Comparison of ENCODE assay signal across 1 cellular context in the genomic region with DNA sequence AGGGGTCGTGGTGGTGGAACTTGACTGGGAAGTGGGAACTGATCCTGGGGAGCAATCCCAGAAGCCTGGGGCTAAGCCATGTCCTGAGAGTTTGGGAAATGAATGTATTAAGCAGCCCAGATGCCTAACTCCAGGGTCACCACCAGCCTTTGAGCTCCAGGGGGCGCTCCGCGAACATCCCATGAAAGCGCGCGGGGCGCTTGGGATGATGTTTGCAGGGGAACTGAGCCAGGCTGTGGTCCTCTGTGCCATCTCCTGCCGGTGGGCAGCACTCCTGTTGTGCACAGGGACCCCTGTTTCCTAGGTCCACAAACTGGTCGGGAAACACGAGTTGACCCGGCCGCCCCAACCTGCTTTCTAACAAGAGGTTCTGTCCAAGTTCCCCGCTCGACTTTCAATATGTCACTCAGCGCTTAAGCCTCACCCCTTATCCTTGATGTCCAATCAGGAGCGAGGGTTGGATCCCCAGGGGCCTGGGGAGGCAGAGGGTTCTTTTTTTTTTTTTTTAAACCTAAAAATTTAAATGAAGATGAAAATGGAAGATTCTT.
TF ChIP-seq lines count a peak whose summit lies in the region.

No MANE protein-coding gene starts in this region.

TF ChIP-seq in GM12878, 131 proteins besides CTCF, POLR2A, EP300 and RAD21 (continued from another document and continues in another):
- TF ChIP-seq, protein P1, sequence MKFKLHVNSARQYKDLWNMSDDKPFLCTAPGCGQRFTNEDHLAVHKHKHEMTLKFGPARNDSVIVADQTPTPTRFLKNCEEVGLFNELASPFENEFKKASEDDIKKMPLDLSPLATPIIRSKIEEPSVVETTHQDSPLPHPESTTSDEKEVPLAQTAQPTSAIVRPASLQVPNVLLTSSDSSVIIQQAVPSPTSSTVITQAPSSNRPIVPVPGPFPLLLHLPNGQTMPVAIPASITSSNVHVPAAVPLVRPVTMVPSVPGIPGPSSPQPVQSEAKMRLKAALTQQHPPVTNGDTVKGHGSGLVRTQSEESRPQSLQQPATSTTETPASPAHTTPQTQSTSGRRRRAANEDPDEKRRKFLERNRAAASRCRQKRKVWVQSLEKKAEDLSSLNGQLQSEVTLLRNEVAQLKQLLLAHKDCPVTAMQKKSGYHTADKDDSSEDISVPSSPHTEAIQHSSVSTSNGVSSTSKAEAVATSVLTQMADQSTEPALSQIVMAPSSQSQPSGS (IDR thresholded peaks at IDR 0.05; ENCODE audit: low read length) = no peak
- TF ChIP-seq CBFB (IDR thresholded peaks at IDR 0.05; ENCODE audit: low read depth) (no peak), TCF3 (IDR thresholded peaks at IDR 0.05; ENCODE audit: borderline replicate concordance, insufficient read depth, low read depth, low read length) (no peak), BMI1 (IDR thresholded peaks at IDR 0.05; ENCODE audit: borderline replicate concordance) (no peak), TCF12 (IDR thresholded peaks at IDR 0.05; ENCODE audit: low read depth, low read length) (no peak), KAT2A (conservative IDR thresholded peaks at IDR 0.05; ENCODE audit: control insufficient read depth, low read depth, low read length) (no peak), CREB1 (IDR thresholded peaks at IDR 0.05; ENCODE audit: low read depth) (0 out of 2 replicates have a peak, but pooled peaks have one; percentile 7), SMAD1 (IDR thresholded peaks at IDR 0.05; ENCODE audit: low read depth, partially characterized antibody) (no peak), ZNF622 (IDR thresholded peaks at IDR 0.05) (no peak), SMC3 (IDR thresholded peaks at IDR 0.05; ENCODE audit: borderline replicate concordance, low read length) (peak; percentile 96), CHD2 (IDR thresholded peaks at IDR 0.05; ENCODE audit: borderline replicate concordance, low read depth, low read length) (no peak), POLR2AphosphoS2 (IDR thresholded peaks at IDR 0.05; ENCODE audit: low read depth, low read length) (no peak), MYB (IDR thresholded peaks at IDR 0.05; ENCODE audit: borderline replicate concordance, low read depth, low read length) (no peak), SMARCA5 (IDR thresholded peaks at IDR 0.05) (peak; percentile 53; the same call in 1 of the 2 replicates), EED (IDR thresholded peaks at IDR 0.05; ENCODE audit: low read depth) (peak; percentile 52; the same call in 1 of the 2 replicates), ATF7 (IDR thresholded peaks at IDR 0.05; ENCODE audit: low read depth) (peak; percentile 43; the same call in 1 of the 2 replicates), ZNF217 (IDR thresholded peaks at IDR 0.05) (no peak), ZNF384 (IDR thresholded peaks at IDR 0.05; ENCODE audit: borderline replicate concordance, low read depth, low read length) (peak; percentile 92), ZSCAN29 (IDR thresholded peaks at IDR 0.05) (no peak), RFX5 (IDR thresholded peaks at IDR 0.05; ENCODE audit: low read depth, low read length) (no peak), IKZF1 (conservative IDR thresholded peaks at IDR 0.05) (peak; percentile 73), JUND (IDR thresholded peaks at IDR 0.05; ENCODE audit: low read depth, low read length) (no peak), DPF2 (IDR thresholded peaks at IDR 0.05) (peak; percentile 64; the same call in 1 of the 2 replicates), HDGF (IDR thresholded peaks at IDR 0.05) (no peak), LARP7 (IDR thresholded peaks at IDR 0.05) (peak; percentile 58; the same call in 1 of the 2 replicates), FOXM1 (IDR thresholded peaks at IDR 0.05; ENCODE audit: low read depth, low read length) (0 out of 2 replicates have a peak, but pooled peaks have one; percentile 40), MEF2A (IDR thresholded peaks at IDR 0.05; ENCODE audit: insufficient read depth, low read depth, low read length) (0 out of 2 replicates have a peak, but pooled peaks have one; percentile 9), SUZ12 (IDR thresholded peaks at IDR 0.05; ENCODE audit: unreplicated experiment) (no peak), IRF4 (IDR thresholded peaks at IDR 0.05; ENCODE audit: low read depth, low read length) (no peak), HDAC2 (IDR thresholded peaks at IDR 0.05) (no peak), ETV6 (conservative IDR thresholded peaks at IDR 0.05 in 1 of 2, IDR thresholded peaks at IDR 0.05 in 1 of 2; ENCODE audit: borderline replicate concordance in 1 of 2, low read depth in 1 of 2) (no peak), BRCA1 (IDR thresholded peaks at IDR 0.05; ENCODE audit: low read depth, low read length) (no peak), ZNF207 (IDR thresholded peaks at IDR 0.05; ENCODE audit: borderline replicate concordance) (peak; percentile 57; the same call in 1 of the 2 replicates), CHD4 (IDR thresholded peaks at IDR 0.05) (no peak), GATAD2B (conservative IDR thresholded peaks at IDR 0.05; ENCODE audit: low read depth) (peak; percentile 22; the same call in 1 of the 2 replicates), SUPT20H (IDR thresholded peaks at IDR 0.05; ENCODE audit: borderline replicate concordance, control insufficient read depth, low read depth, low read length) (no peak), SP1 (IDR thresholded peaks at IDR 0.05; ENCODE audit: low read depth, low read length) (no peak), HCFC1 (IDR thresholded peaks at IDR 0.05; ENCODE audit: low read length) (no peak)
- TF ChIP-seq, protein P2, sequence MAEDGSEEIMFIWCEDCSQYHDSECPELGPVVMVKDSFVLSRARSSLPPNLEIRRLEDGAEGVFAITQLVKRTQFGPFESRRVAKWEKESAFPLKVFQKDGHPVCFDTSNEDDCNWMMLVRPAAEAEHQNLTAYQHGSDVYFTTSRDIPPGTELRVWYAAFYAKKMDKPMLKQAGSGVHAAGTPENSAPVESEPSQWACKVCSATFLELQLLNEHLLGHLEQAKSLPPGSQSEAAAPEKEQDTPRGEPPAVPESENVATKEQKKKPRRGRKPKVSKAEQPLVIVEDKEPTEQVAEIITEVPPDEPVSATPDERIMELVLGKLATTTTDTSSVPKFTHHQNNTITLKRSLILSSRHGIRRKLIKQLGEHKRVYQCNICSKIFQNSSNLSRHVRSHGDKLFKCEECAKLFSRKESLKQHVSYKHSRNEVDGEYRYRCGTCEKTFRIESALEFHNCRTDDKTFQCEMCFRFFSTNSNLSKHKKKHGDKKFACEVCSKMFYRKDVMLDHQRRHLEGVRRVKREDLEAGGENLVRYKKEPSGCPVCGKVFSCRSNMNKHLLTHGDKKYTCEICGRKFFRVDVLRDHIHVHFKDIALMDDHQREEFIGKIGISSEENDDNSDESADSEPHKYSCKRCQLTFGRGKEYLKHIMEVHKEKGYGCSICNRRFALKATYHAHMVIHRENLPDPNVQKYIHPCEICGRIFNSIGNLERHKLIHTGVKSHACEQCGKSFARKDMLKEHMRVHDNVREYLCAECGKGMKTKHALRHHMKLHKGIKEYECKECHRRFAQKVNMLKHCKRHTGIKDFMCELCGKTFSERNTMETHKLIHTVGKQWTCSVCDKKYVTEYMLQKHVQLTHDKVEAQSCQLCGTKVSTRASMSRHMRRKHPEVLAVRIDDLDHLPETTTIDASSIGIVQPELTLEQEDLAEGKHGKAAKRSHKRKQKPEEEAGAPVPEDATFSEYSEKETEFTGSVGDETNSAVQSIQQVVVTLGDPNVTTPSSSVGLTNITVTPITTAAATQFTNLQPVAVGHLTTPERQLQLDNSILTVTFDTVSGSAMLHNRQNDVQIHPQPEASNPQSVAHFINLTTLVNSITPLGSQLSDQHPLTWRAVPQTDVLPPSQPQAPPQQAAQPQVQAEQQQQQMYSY (CRISPR knock-in tag; IDR thresholded peaks at IDR 0.05) = no peak
- TF ChIP-seq, protein P3, sequence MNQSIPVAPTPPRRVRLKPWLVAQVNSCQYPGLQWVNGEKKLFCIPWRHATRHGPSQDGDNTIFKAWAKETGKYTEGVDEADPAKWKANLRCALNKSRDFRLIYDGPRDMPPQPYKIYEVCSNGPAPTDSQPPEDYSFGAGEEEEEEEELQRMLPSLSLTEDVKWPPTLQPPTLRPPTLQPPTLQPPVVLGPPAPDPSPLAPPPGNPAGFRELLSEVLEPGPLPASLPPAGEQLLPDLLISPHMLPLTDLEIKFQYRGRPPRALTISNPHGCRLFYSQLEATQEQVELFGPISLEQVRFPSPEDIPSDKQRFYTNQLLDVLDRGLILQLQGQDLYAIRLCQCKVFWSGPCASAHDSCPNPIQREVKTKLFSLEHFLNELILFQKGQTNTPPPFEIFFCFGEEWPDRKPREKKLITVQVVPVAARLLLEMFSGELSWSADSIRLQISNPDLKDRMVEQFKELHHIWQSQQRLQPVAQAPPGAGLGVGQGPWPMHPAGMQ (IDR thresholded peaks at IDR 0.05; ENCODE audit: borderline replicate concordance) = no peak
- TF ChIP-seq, protein P4, sequence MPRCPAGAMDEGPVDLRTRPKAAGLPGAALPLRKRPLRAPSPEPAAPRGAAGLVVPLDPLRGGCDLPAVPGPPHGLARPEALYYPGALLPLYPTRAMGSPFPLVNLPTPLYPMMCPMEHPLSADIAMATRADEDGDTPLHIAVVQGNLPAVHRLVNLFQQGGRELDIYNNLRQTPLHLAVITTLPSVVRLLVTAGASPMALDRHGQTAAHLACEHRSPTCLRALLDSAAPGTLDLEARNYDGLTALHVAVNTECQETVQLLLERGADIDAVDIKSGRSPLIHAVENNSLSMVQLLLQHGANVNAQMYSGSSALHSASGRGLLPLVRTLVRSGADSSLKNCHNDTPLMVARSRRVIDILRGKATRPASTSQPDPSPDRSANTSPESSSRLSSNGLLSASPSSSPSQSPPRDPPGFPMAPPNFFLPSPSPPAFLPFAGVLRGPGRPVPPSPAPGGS (IDR thresholded peaks at IDR 0.05; ENCODE audit: borderline replicate concordance, insufficient read depth, low read depth, low read length, poor library complexity, severe bottlenecking) = no peak
- TF ChIP-seq, protein P5, sequence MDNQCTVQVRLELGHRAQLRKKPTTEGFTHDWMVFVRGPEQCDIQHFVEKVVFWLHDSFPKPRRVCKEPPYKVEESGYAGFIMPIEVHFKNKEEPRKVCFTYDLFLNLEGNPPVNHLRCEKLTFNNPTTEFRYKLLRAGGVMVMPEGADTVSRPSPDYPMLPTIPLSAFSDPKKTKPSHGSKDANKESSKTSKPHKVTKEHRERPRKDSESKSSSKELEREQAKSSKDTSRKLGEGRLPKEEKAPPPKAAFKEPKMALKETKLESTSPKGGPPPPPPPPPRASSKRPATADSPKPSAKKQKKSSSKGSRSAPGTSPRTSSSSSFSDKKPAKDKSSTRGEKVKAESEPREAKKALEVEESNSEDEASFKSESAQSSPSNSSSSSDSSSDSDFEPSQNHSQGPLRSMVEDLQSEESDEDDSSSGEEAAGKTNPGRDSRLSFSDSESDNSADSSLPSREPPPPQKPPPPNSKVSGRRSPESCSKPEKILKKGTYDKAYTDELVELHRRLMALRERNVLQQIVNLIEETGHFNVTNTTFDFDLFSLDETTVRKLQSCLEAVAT (IDR thresholded peaks at IDR 0.05) = 0 out of 2 replicates have a peak, but pooled peaks have one; percentile 51
- TF ChIP-seq, protein P6, sequence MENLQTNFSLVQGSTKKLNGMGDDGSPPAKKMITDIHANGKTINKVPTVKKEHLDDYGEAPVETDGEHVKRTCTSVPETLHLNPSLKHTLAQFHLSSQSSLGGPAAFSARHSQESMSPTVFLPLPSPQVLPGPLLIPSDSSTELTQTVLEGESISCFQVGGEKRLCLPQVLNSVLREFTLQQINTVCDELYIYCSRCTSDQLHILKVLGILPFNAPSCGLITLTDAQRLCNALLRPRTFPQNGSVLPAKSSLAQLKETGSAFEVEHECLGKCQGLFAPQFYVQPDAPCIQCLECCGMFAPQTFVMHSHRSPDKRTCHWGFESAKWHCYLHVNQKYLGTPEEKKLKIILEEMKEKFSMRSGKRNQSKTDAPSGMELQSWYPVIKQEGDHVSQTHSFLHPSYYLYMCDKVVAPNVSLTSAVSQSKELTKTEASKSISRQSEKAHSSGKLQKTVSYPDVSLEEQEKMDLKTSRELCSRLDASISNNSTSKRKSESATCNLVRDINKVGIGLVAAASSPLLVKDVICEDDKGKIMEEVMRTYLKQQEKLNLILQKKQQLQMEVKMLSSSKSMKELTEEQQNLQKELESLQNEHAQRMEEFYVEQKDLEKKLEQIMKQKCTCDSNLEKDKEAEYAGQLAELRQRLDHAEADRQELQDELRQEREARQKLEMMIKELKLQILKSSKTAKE (IDR thresholded peaks at IDR 0.05; ENCODE audit: low read depth, poor library complexity, severe bottlenecking) = no peak
- TF ChIP-seq, protein P7, sequence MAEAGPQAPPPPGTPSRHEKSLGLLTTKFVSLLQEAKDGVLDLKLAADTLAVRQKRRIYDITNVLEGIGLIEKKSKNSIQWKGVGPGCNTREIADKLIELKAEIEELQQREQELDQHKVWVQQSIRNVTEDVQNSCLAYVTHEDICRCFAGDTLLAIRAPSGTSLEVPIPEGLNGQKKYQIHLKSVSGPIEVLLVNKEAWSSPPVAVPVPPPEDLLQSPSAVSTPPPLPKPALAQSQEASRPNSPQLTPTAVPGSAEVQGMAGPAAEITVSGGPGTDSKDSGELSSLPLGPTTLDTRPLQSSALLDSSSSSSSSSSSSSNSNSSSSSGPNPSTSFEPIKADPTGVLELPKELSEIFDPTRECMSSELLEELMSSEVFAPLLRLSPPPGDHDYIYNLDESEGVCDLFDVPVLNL (IDR thresholded peaks at IDR 0.05; ENCODE audit: low read depth, low read length) = no peak
- TF ChIP-seq, protein P8, sequence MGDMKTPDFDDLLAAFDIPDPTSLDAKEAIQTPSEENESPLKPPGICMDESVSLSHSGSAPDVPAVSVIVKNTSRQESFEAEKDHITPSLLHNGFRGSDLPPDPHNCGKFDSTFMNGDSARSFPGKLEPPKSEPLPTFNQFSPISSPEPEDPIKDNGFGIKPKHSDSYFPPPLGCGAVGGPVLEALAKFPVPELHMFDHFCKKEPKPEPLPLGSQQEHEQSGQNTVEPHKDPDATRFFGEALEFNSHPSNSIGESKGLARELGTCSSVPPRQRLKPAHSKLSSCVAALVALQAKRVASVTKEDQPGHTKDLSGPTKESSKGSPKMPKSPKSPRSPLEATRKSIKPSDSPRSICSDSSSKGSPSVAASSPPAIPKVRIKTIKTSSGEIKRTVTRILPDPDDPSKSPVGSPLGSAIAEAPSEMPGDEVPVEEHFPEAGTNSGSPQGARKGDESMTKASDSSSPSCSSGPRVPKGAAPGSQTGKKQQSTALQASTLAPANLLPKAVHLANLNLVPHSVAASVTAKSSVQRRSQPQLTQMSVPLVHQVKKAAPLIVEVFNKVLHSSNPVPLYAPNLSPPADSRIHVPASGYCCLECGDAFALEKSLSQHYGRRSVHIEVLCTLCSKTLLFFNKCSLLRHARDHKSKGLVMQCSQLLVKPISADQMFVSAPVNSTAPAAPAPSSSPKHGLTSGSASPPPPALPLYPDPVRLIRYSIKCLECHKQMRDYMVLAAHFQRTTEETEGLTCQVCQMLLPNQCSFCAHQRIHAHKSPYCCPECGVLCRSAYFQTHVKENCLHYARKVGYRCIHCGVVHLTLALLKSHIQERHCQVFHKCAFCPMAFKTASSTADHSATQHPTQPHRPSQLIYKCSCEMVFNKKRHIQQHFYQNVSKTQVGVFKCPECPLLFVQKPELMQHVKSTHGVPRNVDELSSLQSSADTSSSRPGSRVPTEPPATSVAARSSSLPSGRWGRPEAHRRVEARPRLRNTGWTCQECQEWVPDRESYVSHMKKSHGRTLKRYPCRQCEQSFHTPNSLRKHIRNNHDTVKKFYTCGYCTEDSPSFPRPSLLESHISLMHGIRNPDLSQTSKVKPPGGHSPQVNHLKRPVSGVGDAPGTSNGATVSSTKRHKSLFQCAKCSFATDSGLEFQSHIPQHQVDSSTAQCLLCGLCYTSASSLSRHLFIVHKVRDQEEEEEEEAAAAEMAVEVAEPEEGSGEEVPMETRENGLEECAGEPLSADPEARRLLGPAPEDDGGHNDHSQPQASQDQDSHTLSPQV (IDR thresholded peaks at IDR 0.05) = no peak
